Comparison of ENCODE assay signal across 8 cellular contexts in the genomic region with DNA sequence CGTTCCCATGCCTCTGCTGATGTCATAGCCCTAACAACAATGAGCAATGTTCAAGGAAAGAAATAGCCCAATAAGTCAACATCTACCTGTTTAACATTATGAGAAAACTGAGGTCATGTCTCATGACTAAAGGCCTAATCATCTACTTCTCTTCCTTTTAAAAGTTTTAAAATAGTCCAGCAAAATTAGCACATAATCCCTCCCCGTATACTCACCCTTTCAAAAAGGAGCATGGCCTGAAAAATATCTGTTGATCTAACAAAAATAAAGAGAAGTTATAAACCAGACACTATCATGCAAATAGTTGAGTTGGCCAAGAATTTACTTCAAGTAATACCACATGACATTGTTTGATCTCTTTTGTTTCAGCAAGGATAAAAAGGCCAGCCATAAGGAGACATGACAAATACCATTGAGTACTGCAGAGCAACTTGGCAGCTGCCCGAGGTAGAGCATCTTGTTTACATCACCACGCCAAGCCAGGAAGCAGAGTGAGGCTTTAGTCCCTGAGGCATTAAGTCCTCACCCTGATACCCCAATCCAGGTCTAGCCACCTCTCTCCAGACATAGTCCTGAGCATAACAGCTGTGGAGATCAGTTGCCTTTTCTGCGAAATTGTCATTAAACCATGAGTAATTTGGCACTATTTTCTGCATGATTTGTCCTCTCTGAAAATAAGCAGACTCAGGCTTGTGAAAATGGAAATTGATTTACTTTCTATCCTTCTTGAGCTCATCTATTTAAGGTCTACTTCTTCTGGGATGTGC.
A peak's percentile ranks its signal among the peaks of the same experiment; 100 is the strongest.
DNase-seq lines count a peak whose midpoint lies in the region; ATAC-seq and TF ChIP-seq lines count a peak whose summit lies in the region.

No MANE protein-coding gene starts in this region.

- WGBS in esophagus muscularis mucosa = 19% methylated on average over 5 of the region's 5 CpGs
- WGBS in psoas muscle, 3 donors = 36 to 45% (median 39%) methylated on average over 5 of the region's 5 CpGs

- peak; percentile 44 for DNase-seq in DMS53 treated with DMSO at 0.1 percent for 48 hours (lab: John Stamatoyannopoulos, UW; ENCODE audit: unreplicated experiment)
- DNase-seq in NCI-H82 (lab: John Stamatoyannopoulos, UW) = peak; percentile 61
- no peak for DNase-seq in esophagus muscularis mucosa (ENCODE audit: extremely low spot score)
- peak in 1 of 2 donors; percentile 25 for DNase-seq in psoas muscle
- no peak for DNase-seq in activated naive CD8-positive, alpha-beta T cell treated with anti-CD3 and anti-CD28 coated beads for 36 hours
- DNase-seq in activated CD4-positive, alpha-beta T cell treated with anti-CD3 and anti-CD28 coated beads for 4 hours = no peak
- no peak for DNase-seq in left lobe of liver (ENCODE audit: low spot score)

- peaks cover 3% of the 10 kb centered on the region for H3K27me3 Mint-ChIP-seq in activated naive CD8-positive, alpha-beta T cell treated with anti-CD3 and anti-CD28 coated beads for 36 hours

- no peak overlapping the region for H3K4me3 Mint-ChIP-seq in activated naive CD8-positive, alpha-beta T cell treated with anti-CD3 and anti-CD28 coated beads for 36 hours

- TF ChIP-seq POLR2A in esophagus muscularis mucosa (IDR thresholded peaks at IDR 0.05; ENCODE audit: low read depth) = no peak

- TF ChIP-seq CTCF in esophagus muscularis mucosa (IDR thresholded peaks at IDR 0.05) (no peak), psoas muscle (IDR thresholded peaks at IDR 0.05) (no peak)

- intact Hi-C loops in esophagus muscularis mucosa (cut with DNase I) (loop anchor here (10.0 kb wide), 1 partner anchor 385 kb away; no protein-coding TSS in a partner anchor), psoas muscle (cut with DNase I) (no loop called here)

- H3K9me3 Mint-ChIP-seq in activated naive CD8-positive, alpha-beta T cell treated with anti-CD3 and anti-CD28 coated beads for 36 hours = no peaks in the 10 kb centered on the region

- no peaks in the 10 kb centered on the region for H3K36me3 Mint-ChIP-seq in activated naive CD8-positive, alpha-beta T cell treated with anti-CD3 and anti-CD28 coated beads for 36 hours

- ATAC-seq in psoas muscle = peak; percentile 5 to 47 (median 33)
- no peak for ATAC-seq in left lobe of liver
- ATAC-seq in GM18861 (IDR thresholded peaks at IDR 0.05; ENCODE audit: unreplicated experiment) = no peak

- H3K36me3 ChIP-seq in esophagus muscularis mucosa (no peaks in the 10 kb centered on the region), psoas muscle (ENCODE audit: insufficient read depth in 1 of 2, low read depth in 1 of 2) (no peaks in the 10 kb centered on the region)

- H3K27ac ChIP-seq in esophagus muscularis mucosa (replicated peaks in 1 of 4) = peak overlapping the region; percentile 80 to 90 (median 87)
- peak overlapping the region; percentile 67 for H3K27ac ChIP-seq in psoas muscle

- H3K27me3 ChIP-seq in esophagus muscularis mucosa (no peaks in the 10 kb centered on the region), psoas muscle (ENCODE audit: insufficient read depth in 3 of 3, low read length in 2 of 3) (no peaks in the 10 kb centered on the region)

- H3K27ac Mint-ChIP-seq in activated naive CD8-positive, alpha-beta T cell treated with anti-CD3 and anti-CD28 coated beads for 36 hours = no peak overlapping the region

- H3K4me3 ChIP-seq in esophagus muscularis mucosa (peak overlapping the region in 3 of 4 donors; percentile 0 to 25 (median 21)), psoas muscle (no peak overlapping the region)

- peaks cover 0 to 29% (median 27%) of the 10 kb centered on the region in 4 donors for H3K4me1 ChIP-seq in esophagus muscularis mucosa
- peaks cover 10% of the 10 kb centered on the region for H3K4me1 ChIP-seq in psoas muscle

- H3K9me3 ChIP-seq in esophagus muscularis mucosa (no peaks in the 10 kb centered on the region), psoas muscle (no peaks in the 10 kb centered on the region)

- no peaks in the 10 kb centered on the region for H3K4me1 Mint-ChIP-seq in activated naive CD8-positive, alpha-beta T cell treated with anti-CD3 and anti-CD28 coated beads for 36 hours

- TF ChIP-seq EP300 in esophagus muscularis mucosa (IDR thresholded peaks at IDR 0.05) = peak; percentile 1

Comparison
In these comparisons a context has a peak if more than half of its experiments do, and no peak if none do; other contexts are left out.
1. DNase-seq: peak in DMS53 treated with DMSO at 0.1 percent for 48 hours (single experiment) and NCI-H82 (single experiment); none in esophagus muscularis mucosa (single experiment), activated naive CD8-positive, alpha-beta T cell treated with anti-CD3 and anti-CD28 coated beads for 36 hours (single experiment), activated CD4-positive, alpha-beta T cell treated with anti-CD3 and anti-CD28 coated beads for 4 hours (0 of 2) and left lobe of liver (single experiment).
2. ATAC-seq: peak in psoas muscle (4 of 4); none in left lobe of liver (single experiment) and GM18861 (single experiment).